Comparison of ENCODE assay signal across 8 cellular contexts in the genomic region with DNA sequence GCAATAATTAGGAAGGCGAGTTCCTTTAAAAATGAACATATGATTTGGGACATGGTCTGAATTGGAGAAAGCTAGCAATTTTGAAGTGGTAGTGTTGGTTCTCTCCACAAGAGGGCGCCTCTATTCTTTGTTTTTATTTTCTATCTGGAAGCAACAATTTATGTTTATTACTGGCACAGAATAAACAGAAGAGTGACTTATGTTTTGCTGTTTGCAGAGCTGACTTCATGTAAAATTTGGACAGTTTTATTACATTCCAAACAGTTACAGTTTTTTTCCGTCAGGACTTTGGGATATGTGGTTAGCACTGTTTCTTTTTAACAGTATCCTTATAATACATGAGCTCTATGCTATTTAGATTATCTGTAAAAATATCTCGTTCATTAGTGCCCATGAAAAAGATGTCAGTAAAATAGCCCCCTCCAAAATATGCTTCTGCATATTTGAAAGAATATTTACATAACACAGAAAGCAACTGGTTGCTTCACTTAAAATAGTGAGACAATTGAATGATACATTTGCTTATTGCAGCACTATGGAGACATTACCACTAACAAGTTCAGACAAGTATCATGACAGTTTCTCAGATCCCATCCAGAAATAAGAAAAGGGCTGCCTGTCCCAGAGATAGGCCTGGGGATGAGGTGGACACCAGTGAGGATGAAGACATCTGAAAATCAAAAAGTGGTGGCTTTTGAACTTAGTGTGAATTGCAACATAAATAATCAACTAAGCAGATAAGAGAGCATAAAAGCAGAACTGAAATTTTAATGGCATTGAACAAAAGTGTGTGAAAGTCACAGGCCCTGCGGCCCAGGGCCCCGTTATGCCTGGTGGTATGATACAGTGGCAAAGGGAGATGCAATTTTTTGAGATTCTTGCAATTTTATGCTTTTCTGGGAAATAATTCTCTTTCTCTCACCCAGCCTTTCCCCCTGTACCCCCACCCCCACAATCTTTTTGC. TPM values are rescaled to one million over a fixed set of nuclear protein-coding genes. Genes with fewer than 3 reads are reported as not detected.
DNase-seq lines count a peak whose midpoint lies in the region; ATAC-seq and TF ChIP-seq lines count a peak whose summit lies in the region.

No MANE protein-coding gene starts in this region.

- H3K4me1 ChIP-seq in heart left ventricle, result no peaks in the 10 kb centered on the region

- intact Hi-C loops in heart left ventricle (cut with DNase I), result loop anchor here (2.0 to 10.0 kb wide), 7 partner anchors 636 to 1126 kb away; no protein-coding TSS in a partner anchor
- intact Hi-C loops in cardiac septum (cut with DNase I), result loop anchor here (5.0 to 10.0 kb wide), 2 partner anchors 639 to 1116 kb away; no protein-coding TSS in a partner anchor

- H3K27ac Mint-ChIP-seq in endothelial cell (ENCODE audit: unreplicated experiment), result no peak overlapping the region
- no peak overlapping the region for H3K27ac Mint-ChIP-seq in nephron progenitor cell

- H3K9me3 ChIP-seq in heart left ventricle, result no peaks in the 10 kb centered on the region

- H3K27me3 ChIP-seq in heart left ventricle, result peaks cover 0 to 14% (median 0%) of the 10 kb centered on the region in 9 donors

- H3K27ac ChIP-seq in heart left ventricle, result no peak overlapping the region

- H3K4me1 Mint-ChIP-seq in endothelial cell (ENCODE audit: unreplicated experiment) (no peaks in the 10 kb centered on the region), nephron progenitor cell (peaks cover 29% of the 10 kb centered on the region)

- H3K36me3 Mint-ChIP-seq in endothelial cell (ENCODE audit: low read depth, unreplicated experiment) (no peaks in the 10 kb centered on the region), nephron progenitor cell (ENCODE audit: low read depth) (peaks cover 3% of the 10 kb centered on the region)

- H3K4me3 Mint-ChIP-seq in endothelial cell (ENCODE audit: unreplicated experiment) (no peak overlapping the region), nephron progenitor cell (no peak overlapping the region)

- no peak overlapping the region for H3K4me3 ChIP-seq in heart left ventricle

- TF ChIP-seq CTCF in heart left ventricle (IDR thresholded peaks at IDR 0.05) (peak; percentile 72 to 88 (median 78)), endothelial cell (IDR thresholded peaks at IDR 0.05; ENCODE audit: unreplicated experiment) (peak; percentile 94), nephron progenitor cell (IDR thresholded peaks at IDR 0.05) (peak; percentile 86)

- ATAC-seq in heart left ventricle (no peak), GM21529 (IDR thresholded peaks at IDR 0.05; ENCODE audit: unreplicated experiment) (no peak)

- in situ Hi-C loops in SK-MEL-5 (cut with HindIII; ENCODE audit: low pct_unique_long_range_greater_than_20kb, low sequenced_read_pairs), result no loop called here

- H3K27me3 Mint-ChIP-seq in endothelial cell (ENCODE audit: unreplicated experiment) (no peaks in the 10 kb centered on the region), nephron progenitor cell (ENCODE audit: low read depth, poor library complexity) (no peaks in the 10 kb centered on the region)

- 42 to 45% (median 43%) methylated on average over 6 of the region's 6 CpGs for WGBS in heart left ventricle, 4 donors

- DNase-seq in heart left ventricle (no peak), cardiac septum (ENCODE audit: low spot score) (no peak), HK-2 (ENCODE audit: unreplicated experiment) (peak; percentile 6), SK-MEL-5 (ENCODE audit: low read depth, low spot score) (peak; percentile 55), endothelial cell (ENCODE audit: low spot score) (peak; percentile 24), nephron progenitor cell (peak; percentile 44), middle frontal gyrus (ENCODE audit: extremely low spot score, low spot score) (no peak)

- H3K36me3 ChIP-seq in heart left ventricle, result no peaks in the 10 kb centered on the region

- H3K9me3 Mint-ChIP-seq in endothelial cell (ENCODE audit: unreplicated experiment), result no peaks in the 10 kb centered on the region
- peaks cover 6% of the 10 kb centered on the region for H3K9me3 Mint-ChIP-seq in nephron progenitor cell

- no peak for TF ChIP-seq POLR2A in heart left ventricle (IDR thresholded peaks at IDR 0.05)

RNA-seq across cellular contexts. Expression of a gene that starts 32.3 kb away (rescaled TPM):
- 10 to 100 TPM in 4 of 9 donors, 1 to 10 TPM in 5; 1.9 to 12.5 (median 8.3) TPM for total RNA-seq in heart left ventricle
- 1 to 10 TPM; 1.7 to 3.6 TPM for polyA plus RNA-seq in heart left ventricle
- total RNA-seq in cardiac septum, result 14.3 TPM
- total RNA-seq in SK-MEL-5 (2014; rRNA removed; shearing (Covaris generic)), result 0.03 TPM in 1 of 2 replicates, not detected in the other
- polyA plus RNA-seq in SK-MEL-5 (2015; cell fraction: cytosol; rRNA removed), result not detected in 2 replicates
- polyA plus RNA-seq in SK-MEL-5 (2015; cell fraction: nucleus; rRNA removed), result not detected in 2 replicates
- 0.90 TPM for total RNA-seq in endothelial cell (ENCODE audit: unreplicated experiment)

RNA-seq across cellular contexts. Expression of a gene that starts 34.6 kb away (rescaled TPM):
- total RNA-seq in heart left ventricle (100 to 1,000 TPM in 2 of 9 donors, 10 to 100 TPM in 7; 50.4 to 144 (median 59.8) TPM), cardiac septum (48.8 TPM), endothelial cell (ENCODE audit: unreplicated experiment) (22.3 TPM)
- 10 to 100 TPM; 50.4 to 68.1 TPM for polyA plus RNA-seq in heart left ventricle
- total RNA-seq in SK-MEL-5 (2014; rRNA removed; shearing (Covaris generic)), result 65.3 and 66.9 TPM in 2 replicates
- 64.9 and 75.1 TPM in 2 replicates for polyA plus RNA-seq in SK-MEL-5 (2015; cell fraction: cytosol; rRNA removed)
- 33.2 and 41.1 TPM in 2 replicates for polyA plus RNA-seq in SK-MEL-5 (2015; cell fraction: nucleus; rRNA removed)

Comparison
In these comparisons a context has a peak if more than half of its experiments do, and no peak if none do; other contexts are left out.
1. DNase-seq: peak in HK-2 (single experiment), SK-MEL-5 (single experiment), endothelial cell (single experiment) and nephron progenitor cell (single experiment); none in heart left ventricle (0 of 5), cardiac septum (single experiment) and middle frontal gyrus (single experiment).
2. Peak in every context shown above with its lines, with median percentiles within 50 percentile points of each other: CTCF ChIP-seq.